Comparison of ENCODE assay signal across 11 cellular contexts in genomic region chr2:227655454-227655853, GRCh38. TPM values are rescaled to one million over a fixed set of nuclear protein-coding genes. Genes with fewer than 3 reads are reported as not detected.
A peak's percentile ranks its signal among the peaks of the same experiment; 100 is the strongest.
DNase-seq lines count a peak whose midpoint lies in the region; ATAC-seq and TF ChIP-seq lines count a peak whose summit lies in the region.
"Had no signal": no experiment of that assay in that cellular context is flagged by ENCODE, and none has a peak within 500 bp of the region (broad histone marks: within the 10 kb centered on the region; RNA-seq: fewer than 3 reads in every experiment).

No MANE protein-coding gene starts in this region.

- ATAC-seq in HG03432 (IDR thresholded peaks at IDR 0.05; ENCODE audit: unreplicated experiment), result peak; percentile 46
- ATAC-seq in left lung, result peak; percentile 46
- ATAC-seq in GM21576 (IDR thresholded peaks at IDR 0.05; ENCODE audit: unreplicated experiment), result no peak

- intact Hi-C loops in left lung (cut with DNase I), result loop anchor here in 1 of 2 donors (5.0 kb wide), 1 partner anchor 112 kb away; no protein-coding TSS in a partner anchor

- peaks cover 5% of the 10 kb centered on the region for H3K27me3 Mint-ChIP-seq in activated T-cell treated with anti-CD3 and anti-CD28 coated beads, Interleukin-2, amount 50 U/mL, for 24 hours

- H3K27me3 ChIP-seq in left lung (no peaks in the 10 kb centered on the region), HAP-1 (ENCODE audit: low read depth) (no peaks in the 10 kb centered on the region)

- no peaks in the 10 kb centered on the region for H3K36me3 Mint-ChIP-seq in activated T-cell treated with anti-CD3 and anti-CD28 coated beads, Interleukin-2, amount 50 U/mL, for 24 hours (ENCODE audit: low read depth)

- DNase-seq in AG20443 (ENCODE audit: low spot score) (peak; percentile 89), amniotic epithelial cell (ENCODE audit: low read depth) (peak; percentile 89), left lung (no peak), HAP-1 (ENCODE audit: low spot score in 2 of 2) (no peak), activated gamma-delta T cell (lab: John Stamatoyannopoulos, UW) (no peak)
- no peak for DNase-seq in activated T-cell treated with anti-CD3 and anti-CD28 coated beads, Interleukin-2, amount 50 U/mL, for 24 hours
- DNase-seq: NCI-H69 had no signal

- no peak overlapping the region for H3K4me3 Mint-ChIP-seq in activated T-cell treated with anti-CD3 and anti-CD28 coated beads, Interleukin-2, amount 50 U/mL, for 24 hours

- H3K9me3 ChIP-seq in left lung (no peaks in the 10 kb centered on the region), HAP-1 (no peaks in the 10 kb centered on the region)

- no peak overlapping the region for H3K27ac Mint-ChIP-seq in activated T-cell treated with anti-CD3 and anti-CD28 coated beads, Interleukin-2, amount 50 U/mL, for 24 hours

- TF ChIP-seq CTCF in left lung (IDR thresholded peaks at IDR 0.05), result no peak

- H3K27ac ChIP-seq in left lung, result peak overlapping the region in 1 of 2 donors; percentile 37

- H3K4me3 ChIP-seq in left lung, result no peak overlapping the region
- no peak overlapping the region for H3K4me3 ChIP-seq in HAP-1

- H3K4me1 Mint-ChIP-seq in activated T-cell treated with anti-CD3 and anti-CD28 coated beads, Interleukin-2, amount 50 U/mL, for 24 hours (ENCODE audit: low read depth), result peaks cover 3% of the 10 kb centered on the region

- H3K36me3 ChIP-seq in left lung, result no peaks in the 10 kb centered on the region
- no peaks in the 10 kb centered on the region for H3K36me3 ChIP-seq in HAP-1 (replicated peaks)

- H3K4me1 ChIP-seq in left lung, result peaks cover 0 to 6% of the 10 kb centered on the region in 2 donors
- H3K4me1 ChIP-seq in HAP-1, result peaks cover 8% of the 10 kb centered on the region

- no peaks in the 10 kb centered on the region for H3K9me3 Mint-ChIP-seq in activated T-cell treated with anti-CD3 and anti-CD28 coated beads, Interleukin-2, amount 50 U/mL, for 24 hours

- in situ Hi-C loops in HAP-1 (cut with MboI; ENCODE audit: low sequenced_read_pairs), result no loop called here

RNA-seq across cellular contexts. Expression of gene SCYGR5, which starts 11.2 kb away (rescaled TPM):
- total RNA-seq in left lung, result not detected
- total RNA-seq: posterior vena cava, temporal lobe had no signal

RNA-seq across cellular contexts. Expression of gene SCYGR4, which starts 38.2 kb away (rescaled TPM):
- total RNA-seq in left lung, result not detected
- total RNA-seq: posterior vena cava, temporal lobe had no signal

RNA-seq across cellular contexts. Expression of gene SCYGR3, which starts 40.8 kb away (rescaled TPM):
- total RNA-seq in left lung, result not detected
- total RNA-seq: posterior vena cava, temporal lobe had no signal

RNA-seq across cellular contexts. Expression of gene SCYGR2, which starts 56.8 kb away (rescaled TPM):
- not detected for total RNA-seq in left lung
- total RNA-seq: posterior vena cava, temporal lobe had no signal

Comparison
In these comparisons a context has a peak if more than half of its experiments do, and no peak if none do; other contexts are left out.
1. DNase-seq: peak in AG20443 (single experiment) and amniotic epithelial cell (single experiment); none in left lung (0 of 2), HAP-1 (0 of 2), activated T-cell treated with anti-CD3 and anti-CD28 coated beads, Interleukin-2, amount 50 U/mL, for 24 hours (single experiment) and activated gamma-delta T cell (single experiment).